In the genomic region with DNA sequence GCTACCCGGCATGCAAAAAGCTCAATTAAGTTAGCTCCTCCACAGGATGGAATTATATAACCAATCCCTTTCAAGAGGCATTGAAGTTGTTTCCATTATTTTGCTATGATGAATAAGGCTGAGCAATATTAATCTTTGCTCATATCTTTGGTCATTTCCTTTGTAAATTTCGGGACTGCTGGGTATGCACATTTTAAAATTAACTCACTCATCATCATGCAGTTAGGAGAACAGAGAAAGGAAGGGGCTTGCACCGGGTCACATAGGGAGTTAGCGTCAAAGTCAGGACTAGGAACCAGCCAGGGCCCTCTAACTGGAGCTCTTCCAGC, we compare ENCODE assay signal across 8 cellular contexts.
DNase-seq lines count a peak whose midpoint lies in the region; ATAC-seq, FAIRE-seq and TF ChIP-seq lines count a peak whose summit lies in the region.

No MANE protein-coding gene starts in this region.

- peak overlapping the region; percentile 86; the same call in 1 of the 2 replicates for H3K9ac ChIP-seq in OCI-LY1 (ENCODE audit: low read length)

- H2AFZ ChIP-seq in OCI-LY1 (ENCODE audit: low read length), result peak overlapping the region; percentile 96; the same call in 1 of the 2 replicates

- peak; percentile 17 for ATAC-seq in GM19351 (IDR thresholded peaks at IDR 0.05; ENCODE audit: unreplicated experiment)

- DNase-seq in epithelial cell of prostate (ENCODE audit: low read depth, low spot score) (no peak), skeletal muscle cell (ENCODE audit: low read depth) (no peak), NCI-H2081 (lab: John Stamatoyannopoulos, UW) (no peak), urothelium cell line (ENCODE audit: low spot score) (no peak), midbrain (lab: John Stamatoyannopoulos, UW) (no peak), NCI-H69 (lab: John Stamatoyannopoulos, UW) (no peak)

- H3K27ac ChIP-seq in OCI-LY1 (ENCODE audit: low read depth, low read length, poor library complexity, severe bottlenecking), result no peak overlapping the region
- H3K27ac ChIP-seq in epithelial cell of prostate, result peak overlapping the region; percentile 87

- H3F3A ChIP-seq in OCI-LY1 (ENCODE audit: insufficient read depth, low read length), result no peaks in the 10 kb centered on the region

- H3K79me2 ChIP-seq in OCI-LY1 (ENCODE audit: insufficient read depth, low read length), result no peaks in the 10 kb centered on the region

- H4K20me1 ChIP-seq in OCI-LY1 (ENCODE audit: insufficient read depth, low read length), result no peaks in the 10 kb centered on the region

- FAIRE-seq in urothelium cell line (lab: Jason Lieb, UNC), result no peak

- H3K4me1 ChIP-seq in OCI-LY1 (ENCODE audit: insufficient read depth, low read length, severe bottlenecking), result peaks cover 21% of the 10 kb centered on the region

- no peaks in the 10 kb centered on the region for H3K36me3 ChIP-seq in OCI-LY1 (ENCODE audit: insufficient read depth, low read length)

- H3K9me3 ChIP-seq in OCI-LY1 (ENCODE audit: low read length), result no peaks in the 10 kb centered on the region

- no peak for TF ChIP-seq CTCF in OCI-LY1 (IDR thresholded peaks at IDR 0.05; ENCODE audit: low read length)

- no peaks in the 10 kb centered on the region; the same call in 1 of the 2 replicates for H3K27me3 ChIP-seq in OCI-LY1 (ENCODE audit: insufficient read depth, low read length)

- no peaks in the 10 kb centered on the region for H3K9me2 ChIP-seq in OCI-LY1 (ENCODE audit: low read depth, low read length)

- H3K4me2 ChIP-seq in OCI-LY1 (ENCODE audit: low read length), result peak overlapping the region; percentile 99

- H3K4me3 ChIP-seq in OCI-LY1 (ENCODE audit: low read depth, low read length, poor library complexity, severe bottlenecking) (peak overlapping the region; percentile 84), skeletal muscle cell (ENCODE audit: low read depth, low read length) (peak overlapping the region; percentile 92)
